Comparison of ENCODE assay signal across 28 cellular contexts in the genomic region with DNA sequence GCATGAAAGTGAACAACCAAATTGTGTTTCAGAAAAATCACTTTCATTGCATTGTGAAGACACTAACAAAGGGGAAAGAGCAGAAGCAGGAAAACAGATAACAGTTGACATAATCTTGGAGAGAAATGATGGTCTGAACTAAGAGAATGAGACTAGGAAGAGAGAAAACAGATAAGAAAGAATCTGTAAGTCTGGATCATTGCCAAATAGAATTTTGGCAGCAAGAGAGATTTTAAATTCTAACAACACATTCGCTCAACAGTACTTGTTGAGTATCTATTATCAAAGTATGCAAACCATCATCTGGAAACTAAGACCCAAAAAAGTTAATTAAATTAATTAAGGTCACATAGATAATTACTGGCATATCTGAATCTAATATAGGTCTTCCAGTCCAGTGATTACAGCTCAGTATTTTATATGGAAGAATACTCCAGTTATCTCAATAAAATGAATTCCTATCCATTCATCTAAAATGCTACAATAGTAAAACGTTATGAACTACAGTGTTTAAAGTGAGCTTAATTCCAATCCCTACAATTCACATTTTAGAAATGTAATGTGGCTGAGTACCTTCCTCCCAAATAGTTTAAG.
"Had no signal": no experiment of that assay in that cellular context is flagged by ENCODE, and none has a peak within 500 bp of the region (broad histone marks: within the 10 kb centered on the region; RNA-seq: fewer than 3 reads in every experiment).

No MANE protein-coding gene starts in this region.

- FAIRE-seq: RCC 7860 had no signal

- H3K4me2 ChIP-seq: KMS-11 had no signal

- H3K36me3 ChIP-seq: cardiac muscle cell had no signal

- H3K27me3 ChIP-seq: cardiac muscle cell had no signal

- ATAC-seq: activated CD8-positive, alpha-beta memory T cell treated with anti-CD3 and anti-CD28 coated beads, Interleukin-2, amount 10 ng/mL, durations not matched to agents 7 days and 5 days; PC-3; Right ventricle myocardium inferior had no signal

- H3K4me3 ChIP-seq: cardiac muscle cell had no signal

- DNase-seq: activated B cell treated with CpG ODN at 0.5 μM for 24 hours; activated CD4-positive, alpha-beta memory T cell treated with anti-CD3 and anti-CD28 coated beads, Interleukin-2, amount 10 ng/mL, durations not matched to agents 7 days and 5 days; activated CD4-positive, alpha-beta T cell treated with anti-CD3 and anti-CD28 coated beads for 4 hours; activated CD4-positive, CD25-positive, alpha-beta regulatory T cell treated with anti-CD3 and anti-CD28 coated beads, Interleukin-2, amount 50 U/mL, for 72 hours; activated CD8-positive, alpha-beta memory T cell treated with anti-CD3 and anti-CD28 coated beads for 24 hours; activated CD8-positive, alpha-beta memory T cell treated with anti-CD3 and anti-CD28 coated beads, Interleukin-2, amount 10 ng/mL, durations not matched to agents 7 days and 5 days; activated CD8-positive, alpha-beta memory T cell treated with anti-CD3 and anti-CD28 coated beads, Interleukin-2, amount 50 U/mL, for 48 hours; activated effector memory CD4-positive, alpha-beta T cell treated with Interleukin-2 at 50 U/mL for 16 hours; activated naive CD4-positive, alpha-beta T cell treated with anti-CD3 and anti-CD28 coated beads, Interleukin-2, amount 10 ng/mL, durations not matched to agents 7 days and 5 days; activated naive CD8-positive, alpha-beta T cell treated with anti-CD3 and anti-CD28 coated beads for 36 hours; activated T-cell treated with anti-CD3 and anti-CD28 coated beads, Interleukin-2, amount 50 U/mL, for 48 hours; amniotic stem cell; aorta; NCI-H1105; NCI-H1417 treated with DMSO at 0.1 percent for 48 hours; NCI-H1930; NCI-H2081 treated with DMSO at 0.1 percent for 48 hours; NCI-H345; NCI-H524 treated with DMSO at 0.1 percent for 48 hours; PC-3; SIG-M5; T1000 had no signal

- H3K27ac ChIP-seq: cardiac muscle cell, KMS-11, RWPE1, VCaP had no signal

- H3K9ac ChIP-seq: KMS-11 had no signal
